ENCODE assay signal across 8 cellular contexts in genomic region chr17:63842173-63842539, GRCh38. TPM values are rescaled to one million over a fixed set of nuclear protein-coding genes. Genes with fewer than 3 reads are reported as not detected.
DNase-seq lines count a peak whose midpoint lies in the region; ATAC-seq and TF ChIP-seq lines count a peak whose summit lies in the region.

No MANE protein-coding gene starts in this region.

- H3K4me3 ChIP-seq in astrocyte of the cerebellum (ENCODE audit: low read depth, low read length) (peak overlapping the region; percentile 85), left lung (peak overlapping the region; percentile 87 to 90)

- H3K9me3 ChIP-seq in left lung: no peaks in the 10 kb centered on the region

- in situ Hi-C loops in astrocyte of the cerebellum (cut with HindIII; ENCODE audit: low sequenced_read_pairs): no loop called here

- intact Hi-C loops in left lung (cut with DNase I): no loop called here

- DNase-seq in COLO668 (lab: John Stamatoyannopoulos, UW; ENCODE audit: unreplicated experiment): peak; percentile 69
- DNase-seq in HuH-7.5 (ENCODE audit: low spot score): peak; percentile 28
- no peak for DNase-seq in astrocyte of the cerebellum (ENCODE audit: low read depth)
- peak; percentile 51 to 90 for DNase-seq in left lung
- no peak for DNase-seq in 8988T

- peaks cover 28 to 55% of the 10 kb centered on the region in 2 donors for H3K4me1 ChIP-seq in left lung

- TF ChIP-seq CTCF in astrocyte of the cerebellum (IDR thresholded peaks at IDR 0.05; ENCODE audit: low read depth, low read length, missing control alignments) (no peak), left lung (IDR thresholded peaks at IDR 0.05) (no peak)

- ATAC-seq in GM19463 (IDR thresholded peaks at IDR 0.05; ENCODE audit: unreplicated experiment) (peak; percentile 36), left lung (peak; percentile 2), HG03520 (IDR thresholded peaks at IDR 0.05; ENCODE audit: unreplicated experiment) (no peak)

- H3K36me3 ChIP-seq in left lung: peaks cover 0 to 4% of the 10 kb centered on the region in 2 donors

- H3K27ac ChIP-seq in left lung (peak overlapping the region; percentile 93), temporal lobe (ENCODE audit: low read depth, low read length) (peak overlapping the region; percentile 79)

- H3K27me3 ChIP-seq in left lung: no peaks in the 10 kb centered on the region

RNA-seq across cellular contexts. Expression of gene SMARCD2, which starts 0.3 kb away (rescaled TPM):
- total RNA-seq in left lung (10 to 100 TPM; 59.2 to 82.5 TPM), temporal lobe (4.7 TPM)

RNA-seq across cellular contexts. Expression of gene FTSJ3, which starts 14.7 kb away (rescaled TPM):
- total RNA-seq in left lung (10 to 100 TPM; 32.1 to 47.4 TPM), temporal lobe (24.1 TPM)

RNA-seq across cellular contexts. Expression of gene PSMC5, which starts 14.9 kb away (rescaled TPM):
- total RNA-seq in left lung (100 to 1,000 TPM in 1 of 2 donors, 10 to 100 TPM in 1; 89.8 to 141 TPM), temporal lobe (35.4 TPM)

RNA-seq across cellular contexts. Expression of gene CSH2, which starts 31.3 kb away (rescaled TPM):
- total RNA-seq in left lung: not detected
- not detected for total RNA-seq in temporal lobe

RNA-seq across cellular contexts. Expression of gene GH2, which starts 39.6 kb away (rescaled TPM):
- total RNA-seq in left lung (not detected), temporal lobe (not detected)

Comparison
In these comparisons a context has a peak if more than half of its experiments do, and no peak if none do; other contexts are left out.
1. DNase-seq: peak in COLO668 (single experiment), HuH-7.5 (single experiment) and left lung (2 of 2); none in astrocyte of the cerebellum (single experiment) and 8988T (single experiment).
2. RNA of gene SMARCD2, which starts 0.3 kb away (total RNA-seq): 59.2 to 82.5 TPM in left lung; 4.7 TPM in temporal lobe (single experiment); every median in the first group is over 10 times any median in the second.